In the genomic region with DNA sequence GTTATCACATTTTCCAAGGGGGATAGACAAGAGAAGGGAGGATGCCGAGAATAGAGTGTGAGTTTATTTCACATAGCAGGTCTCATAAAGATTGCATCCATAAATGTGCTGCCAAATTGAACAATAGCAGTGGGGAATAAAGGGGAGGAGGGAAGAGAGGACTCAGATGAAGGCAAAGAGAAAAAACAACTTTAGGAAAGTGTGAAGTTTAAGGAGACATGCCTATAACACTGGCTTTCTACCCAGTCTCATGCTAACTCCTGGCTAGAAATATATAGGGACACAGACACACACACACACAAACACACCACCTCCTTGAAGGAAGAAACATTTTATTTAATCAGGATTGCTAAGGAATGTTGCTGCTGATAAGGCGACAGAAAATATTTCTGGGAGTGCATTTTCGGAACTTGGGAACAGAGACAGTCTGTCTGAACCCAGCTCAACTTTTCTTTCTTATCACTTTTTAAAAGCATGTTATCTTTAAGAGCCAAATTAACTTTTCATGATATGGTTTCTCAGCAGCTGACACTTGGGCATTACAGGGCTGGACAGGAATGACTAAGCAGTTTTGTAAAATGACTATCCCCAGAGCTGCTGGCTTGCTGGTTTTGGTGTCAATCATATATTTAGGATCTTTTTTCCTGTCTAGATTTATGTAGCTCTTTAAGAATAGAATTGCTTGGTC, we compare ENCODE assay signal across 8 cellular contexts.
DNase-seq lines count a peak whose midpoint lies in the region; ATAC-seq and TF ChIP-seq lines count a peak whose summit lies in the region.

No MANE protein-coding gene starts in this region.

- no peaks in the 10 kb centered on the region for H3K9me3 ChIP-seq in thyroid gland

- intact Hi-C loops in thyroid gland (cut with DNase I): no loop called here

- no peak for TF ChIP-seq POLR2A in thyroid gland (IDR thresholded peaks at IDR 0.05)

- H3K4me1 ChIP-seq in thyroid gland: peaks cover 23 to 31% of the 10 kb centered on the region in 2 donors

- no peaks in the 10 kb centered on the region for H3K36me3 ChIP-seq in thyroid gland

- no peaks in the 10 kb centered on the region for H3K27me3 ChIP-seq in thyroid gland

- DNase-seq in AG20443 (ENCODE audit: low spot score) (peak; percentile 34), M059J (ENCODE audit: low read depth) (peak; percentile 56), foreskin fibroblast (peak; percentile 37 to 62), thyroid gland (no peak), NCI-H128 (lab: John Stamatoyannopoulos, UW; ENCODE audit: unreplicated experiment) (no peak)
- no peak for DNase-seq in stimulated activated CD4-positive, alpha-beta T cell treated with anti-CD3 and anti-CD28 coated beads, Interleukin-1b, Interleukin-23, amount 100 ng/mL, for 48 hours
- no peak for DNase-seq in NK-92 treated with Interleukin-12 subunit alpha and Interleukin-12 subunit beta, amount 100 ng/mL, for 24 hours (lab: John Stamatoyannopoulos, UW)

- WGBS in thyroid gland, 2 donors: 74 to 83% methylated on average over 3 of the region's 3 CpGs

- TF ChIP-seq CTCF in foreskin fibroblast (IDR thresholded peaks at IDR 0.05; ENCODE audit: low read depth, low read length) (no peak), thyroid gland (IDR thresholded peaks at IDR 0.05) (no peak)

- H3K4me3 ChIP-seq in foreskin fibroblast (ENCODE audit: low read depth in 1 of 2, low read length in 2 of 2) (no peak overlapping the region), thyroid gland (replicated peaks in 1 of 3) (no peak overlapping the region)

- peak; percentile 39 for ATAC-seq in GM21786 (IDR thresholded peaks at IDR 0.05; ENCODE audit: unreplicated experiment)

- H3K27ac ChIP-seq in thyroid gland: peak overlapping the region; percentile 29 to 70 (median 63)

Comparison
In these comparisons a context has a peak if more than half of its experiments do, and no peak if none do; other contexts are left out.
1. DNase-seq: peak in AG20443 (single experiment), M059J (single experiment) and foreskin fibroblast (2 of 2); none in thyroid gland (0 of 2), NCI-H128 (single experiment), stimulated activated CD4-positive, alpha-beta T cell treated with anti-CD3 and anti-CD28 coated beads, Interleukin-1b, Interleukin-23, amount 100 ng/mL, for 48 hours (single experiment) and NK-92 treated with Interleukin-12 subunit alpha and Interleukin-12 subunit beta, amount 100 ng/mL, for 24 hours (single experiment).